In the genomic region with DNA sequence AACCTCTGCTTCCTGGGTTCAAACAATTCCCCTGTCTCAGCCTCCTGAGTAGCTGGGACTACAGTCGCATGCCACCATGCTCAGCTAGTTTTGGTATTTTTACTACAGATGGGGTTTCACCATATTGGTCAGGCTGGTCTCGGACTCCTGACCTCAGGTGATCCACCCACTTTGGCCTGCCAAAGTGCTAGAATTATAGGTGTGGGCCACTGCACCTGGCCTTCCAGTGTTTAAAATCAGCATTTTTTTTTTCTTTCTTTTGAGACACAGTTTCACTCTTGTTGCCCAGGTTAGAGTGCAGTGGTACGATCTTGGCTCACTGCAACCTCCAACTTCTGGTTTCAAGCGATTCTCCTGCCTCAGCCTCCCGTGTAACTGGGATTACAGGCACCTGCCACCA, we compare ENCODE assay signal across 12 cellular contexts. TPM values are rescaled to one million over a fixed set of nuclear protein-coding genes. Genes with fewer than 3 reads are reported as not detected.
"Had no signal": no experiment of that assay in that cellular context is flagged by ENCODE, and none has a peak within 500 bp of the region (broad histone marks: within the 10 kb centered on the region; RNA-seq: fewer than 3 reads in every experiment).

No MANE protein-coding gene starts in this region.

RNA-seq across cellular contexts. Expression of gene TNFRSF17, which starts 5.3 kb away (rescaled TPM):
- total RNA-seq: activated CD4-positive, alpha-beta T cell treated with anti-CD3 and anti-CD28 coated beads, Interleukin-2, amount 10 ng/mL, durations not matched to agents 24 days and 14 days; activated CD8-positive, alpha-beta memory T cell treated with anti-CD3 and anti-CD28 coated beads for 36 hours; activated CD8-positive, alpha-beta T cell treated with anti-CD3 and anti-CD28 coated beads for 36 hours; activated naive CD8-positive, alpha-beta T cell treated with anti-CD3 and anti-CD28 coated beads for 36 hours; activated T-cell treated with anti-CD3 and anti-CD28 coated beads, Interleukin-2, amount 50 U/mL, for 72 hours; activated T-helper 17 cell treated with anti-CD3 and anti-CD28 coated beads, Interleukin-2, amount 50 U/mL, for 72 hours; aorta; cerebellum; PC-9; Right ventricle myocardium superior; T-helper 1 cell treated with Interleukin-12 subunit alpha and Interleukin-12 subunit beta and Interleukin-4 antibody, amounts not matched to agents 30 ng/mL and 1 ng/mL, for 36 hours; T-helper 2 cell treated with Interferon-gamma antibody and Interleukin-4, amounts not matched to agents 100 ng/mL and 5 ng/mL, for 36 hours had no signal
- polyA plus RNA-seq: aorta had no signal
